In the genomic region with DNA sequence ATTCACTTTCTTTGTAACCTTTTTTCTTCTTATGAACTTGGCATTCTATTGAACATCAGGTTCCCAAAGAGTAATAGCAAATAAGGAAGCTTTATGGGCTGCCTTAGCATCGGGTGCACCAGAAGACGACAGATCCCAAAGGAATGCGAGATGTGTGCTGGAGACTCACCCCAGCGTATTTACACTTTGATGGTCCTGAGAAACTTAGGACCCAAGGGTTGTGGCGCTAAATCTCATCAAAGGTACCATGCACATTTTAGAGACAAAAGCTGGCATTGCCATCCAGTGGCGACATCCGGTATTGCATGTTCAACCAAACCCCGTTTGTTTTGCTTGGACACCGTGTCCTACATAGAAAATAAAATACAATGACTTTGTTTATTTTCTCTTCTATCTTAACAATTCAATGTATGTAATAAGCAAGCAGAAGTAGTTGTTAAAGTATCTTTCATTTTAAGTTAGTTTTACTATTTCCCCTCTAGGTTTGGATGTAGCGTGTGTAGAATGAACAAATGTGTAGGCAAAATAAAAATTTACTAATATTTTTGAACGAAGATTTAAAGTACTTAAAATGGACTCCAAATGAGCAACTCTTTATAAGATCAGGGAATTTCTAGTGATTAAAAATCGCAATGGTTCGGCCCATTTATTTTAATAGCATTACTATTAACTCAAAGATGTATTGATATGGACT, we compare ENCODE assay signal across 8 cellular contexts.
DNase-seq lines count a peak whose midpoint lies in the region; ATAC-seq, FAIRE-seq and TF ChIP-seq lines count a peak whose summit lies in the region.

No MANE protein-coding gene starts in this region.

- H3K4me1 ChIP-seq in SK-N-SH (ENCODE audit: control insufficient read depth in 1 of 2, insufficient read depth in 2 of 2, low read depth in 1 of 2, low read length in 1 of 2) (peaks cover 0 to 7% of the 10 kb centered on the region in 2 experiments; a peak in 2 of 4 replicates), cardiac muscle cell (ENCODE audit: low read depth) (no peaks in the 10 kb centered on the region), prostate gland (replicated peaks) (no peaks in the 10 kb centered on the region)

- no peak for TF ChIP-seq POLR2A in prostate gland (IDR thresholded peaks at IDR 0.05)

- intact Hi-C loops in CD14-positive monocyte (cut with micrococcal nuclease), result loop anchor here in 1 of 2 donors (5.0 kb wide), 1 partner anchor 1337 kb away; no protein-coding TSS in a partner anchor
- intact Hi-C loops in prostate gland (cut with DNase I), result loop anchor here (2.0 kb wide), 1 partner anchor 1336 kb away; no protein-coding TSS in a partner anchor

- no peaks in the 10 kb centered on the region for H3K9me2 ChIP-seq in SK-N-SH

- no peak for TF ChIP-seq EP300 in SK-N-SH (IDR thresholded peaks at IDR 0.05; ENCODE audit: borderline replicate concordance in 1 of 2, low read depth in 1 of 2, low read length in 1 of 2)

- peak; percentile 85 for FAIRE-seq in GM19239 (lab: Jason Lieb, UNC)

- peak; percentile 98 for TF ChIP-seq RAD21 in SK-N-SH (IDR thresholded peaks at IDR 0.05; ENCODE audit: low read length)

- no peak overlapping the region for H3K4me2 ChIP-seq in SK-N-SH

- H3K9me3 ChIP-seq in SK-N-SH, result no peaks in the 10 kb centered on the region
- no peaks in the 10 kb centered on the region for H3K9me3 ChIP-seq in cardiac muscle cell (ENCODE audit: low read depth)
- H3K9me3 ChIP-seq in prostate gland, result no peaks in the 10 kb centered on the region

- no peaks in the 10 kb centered on the region for H3K79me2 ChIP-seq in SK-N-SH (ENCODE audit: insufficient read depth)

- WGBS in SK-N-SH (ENCODE audit: low lambda C conversion rate), result 17% methylated on average over 13 of the region's 13 CpGs
- WGBS in prostate gland, result 16% methylated on average over 13 of the region's 13 CpGs

- no peaks in the 10 kb centered on the region for H3K36me3 Mint-ChIP-seq in CD14-positive monocyte
- H3K36me3 Mint-ChIP-seq in activated naive CD8-positive, alpha-beta T cell, result no peaks in the 10 kb centered on the region

- H3K9ac ChIP-seq in SK-N-SH, result no peak overlapping the region

- no peaks in the 10 kb centered on the region for H4K20me1 ChIP-seq in SK-N-SH (ENCODE audit: insufficient read depth)

- H3K4me1 Mint-ChIP-seq in CD14-positive monocyte, result no peaks in the 10 kb centered on the region
- H3K4me1 Mint-ChIP-seq in activated naive CD8-positive, alpha-beta T cell (ENCODE audit: low read depth), result peaks cover 11% of the 10 kb centered on the region

- POLR2A ChIA-PET in SK-N-SH (lab: Yijun Ruan, JAX), result interaction anchor here (0.8 kb wide), 1 partner anchor 336 kb away, joined by 3 read pairs; no protein-coding TSS in a partner anchor

- H3K27me3 Mint-ChIP-seq in CD14-positive monocyte (ENCODE audit: low read depth in 3 of 3), result peaks cover 3 to 4% (median 4%) of the 10 kb centered on the region in 3 donors
- H3K27me3 Mint-ChIP-seq in activated naive CD8-positive, alpha-beta T cell, result peaks cover 3% of the 10 kb centered on the region

- CTCF ChIA-PET in SK-N-SH (lab: Yijun Ruan, JAX), result interaction anchor here (0.6 to 3.1 kb wide), 52 partner anchors 9 to 1684 kb away, joined by 3 to 14 read pairs (median 4); partner anchors contain the start of gene TAF3

- peak; percentile 96 for TF ChIP-seq CTCF in CD14-positive monocyte (IDR thresholded peaks at IDR 0.05)
- TF ChIP-seq CTCF in SK-N-SH (IDR thresholded peaks at IDR 0.05), result peak; percentile 88
- TF ChIP-seq CTCF in cardiac muscle cell (IDR thresholded peaks at IDR 0.05; ENCODE audit: low read depth, low read length), result peak; percentile 82
- TF ChIP-seq CTCF in prostate gland (IDR thresholded peaks at IDR 0.05), result peak; percentile 78 to 97 (median 88)

- H3K27ac Mint-ChIP-seq in CD14-positive monocyte, result no peak overlapping the region
- H3K27ac Mint-ChIP-seq in activated naive CD8-positive, alpha-beta T cell, result peak overlapping the region; percentile 58

- H2AFZ ChIP-seq in SK-N-SH (ENCODE audit: low read depth), result no peak overlapping the region; the same call in 1 of the 2 replicates

- H3F3A ChIP-seq in SK-N-SH (replicated peaks; ENCODE audit: insufficient read depth), result no peaks in the 10 kb centered on the region

- H3K27me3 ChIP-seq in SK-N-SH (ENCODE audit: insufficient read depth), result no peaks in the 10 kb centered on the region
- peaks cover 16% of the 10 kb centered on the region for H3K27me3 ChIP-seq in cardiac muscle cell
- no peaks in the 10 kb centered on the region for H3K27me3 ChIP-seq in prostate gland (replicated peaks; ENCODE audit: insufficient read depth)

- no peaks in the 10 kb centered on the region for H3K36me3 ChIP-seq in SK-N-SH (replicated peaks in 1 of 2; ENCODE audit: control insufficient read depth in 1 of 2, insufficient read depth in 2 of 2, low read length in 1 of 2)
- H3K36me3 ChIP-seq in cardiac muscle cell, result no peaks in the 10 kb centered on the region
- H3K36me3 ChIP-seq in prostate gland, result no peaks in the 10 kb centered on the region

- H3K4me3 ChIP-seq in SK-N-SH (ENCODE audit: low read depth in 2 of 2, low read length in 1 of 2) (no peak overlapping the region; a peak in 1 of 4 replicates), cardiac muscle cell (no peak overlapping the region), prostate gland (no peak overlapping the region)

- no peak overlapping the region for H3K4me3 Mint-ChIP-seq in CD14-positive monocyte
- peak overlapping the region; percentile 10 for H3K4me3 Mint-ChIP-seq in activated naive CD8-positive, alpha-beta T cell

- DNase-seq in CD14-positive monocyte (ENCODE audit: low spot score), result no peak
- peak; percentile 23 for DNase-seq in GM19239 (ENCODE audit: insufficient read length, low spot score)
- peak; percentile 63 for DNase-seq in SK-N-SH
- peak; percentile 75 for DNase-seq in cardiac muscle cell (ENCODE audit: low read depth in 1 of 2, low spot score in 1 of 2)
- DNase-seq in prostate gland (ENCODE audit: low spot score), result peak; percentile 53
- DNase-seq in ureter (ENCODE audit: low spot score), result peak; percentile 79

- ATAC-seq in HG03469 (IDR thresholded peaks at IDR 0.05; ENCODE audit: unreplicated experiment), result peak; percentile 67

- peak overlapping the region in 1 of 2 experiments; percentile 68; a peak in 1 of 4 replicates for H3K27ac ChIP-seq in SK-N-SH (ENCODE audit: low read depth in 2 of 2, low read length in 1 of 2)
- H3K27ac ChIP-seq in cardiac muscle cell, result no peak overlapping the region
- H3K27ac ChIP-seq in prostate gland, result no peak overlapping the region

- no peaks in the 10 kb centered on the region for H3K9me3 Mint-ChIP-seq in CD14-positive monocyte
- no peaks in the 10 kb centered on the region for H3K9me3 Mint-ChIP-seq in activated naive CD8-positive, alpha-beta T cell (ENCODE audit: low read depth)

TF ChIP-seq in SK-N-SH, 30 proteins besides CTCF, POLR2A, EP300 and RAD21:
- no peak for TF ChIP-seq EZH2phosphoT487 (IDR thresholded peaks at IDR 0.05; ENCODE audit: borderline replicate concordance, low read depth)
- TF ChIP-seq SMC3 (IDR thresholded peaks at IDR 0.05; ENCODE audit: low read depth, low read length), result peak; percentile 91
- TF ChIP-seq MAX (IDR thresholded peaks at IDR 0.05; ENCODE audit: low read depth), result no peak
- TF ChIP-seq RXRA (IDR thresholded peaks at IDR 0.05; ENCODE audit: borderline replicate concordance, low read depth), result no peak
- 0 out of 2 replicates have a peak, but pooled peaks have one; percentile 16 for TF ChIP-seq GATA2 (CRISPR knock-in tag; IDR thresholded peaks at IDR 0.05)
